38 cellular contexts compared by ENCODE assay signal in the genomic region with DNA sequence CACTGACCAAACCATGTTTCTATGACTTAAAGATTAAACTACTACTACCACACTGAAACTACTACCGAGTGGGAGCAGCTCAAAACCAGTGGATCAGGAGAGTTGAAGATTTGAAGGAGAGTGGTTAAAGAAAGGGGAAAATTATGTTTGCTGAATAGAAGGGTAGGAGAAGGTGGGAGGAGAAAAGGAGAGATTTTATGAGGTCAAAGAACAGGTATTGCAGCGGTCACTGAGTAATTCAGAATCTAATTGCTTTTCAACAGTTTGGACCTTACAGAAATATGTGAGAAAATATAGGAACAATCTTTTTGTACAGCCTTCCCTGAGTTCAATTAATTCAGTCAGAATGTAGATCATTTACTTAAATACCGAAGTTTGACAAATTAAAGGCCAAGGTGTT. TPM values are rescaled to one million over a fixed set of nuclear protein-coding genes. Genes with fewer than 3 reads are reported as not detected.
"Had no signal": no experiment of that assay in that cellular context is flagged by ENCODE, and none has a peak within 500 bp of the region (broad histone marks: within the 10 kb centered on the region; RNA-seq: fewer than 3 reads in every experiment).

No MANE protein-coding gene starts in this region.

- H3K27me3 Mint-ChIP-seq: activated naive CD4-positive, alpha-beta T cell treated with anti-CD3 and anti-CD28 coated beads, Interleukin-2, amount 10 ng/mL, durations not matched to agents 7 days and 5 days; activated naive CD4-positive, alpha-beta T cell treated with anti-CD3 and anti-CD28 coated beads, Interleukin-2, amount 50 U/mL, for 24 hours; activated naive CD8-positive, alpha-beta T cell; activated naive CD8-positive, alpha-beta T cell treated with anti-CD3 and anti-CD28 coated beads for 36 hours; activated naive CD8-positive, alpha-beta T cell treated with anti-CD3 and anti-CD28 coated beads, Interleukin-2, amount 10 ng/mL, durations not matched to agents 7 days and 5 days; activated naive CD8-positive, alpha-beta T cell treated with anti-CD3 and anti-CD28 coated beads, Interleukin-2, amount 50 U/mL, for 24 hours; activated T-cell treated with anti-CD3 and anti-CD28 coated beads, Interleukin-2, amount 50 U/mL, for 24 hours; activated T-helper 17 cell treated with anti-CD3 and anti-CD28 coated beads, Interleukin-2, amount 50 U/mL, for 72 hours; brain; central memory CD8-positive, alpha-beta T cell had no signal

- H3K27me3 ChIP-seq: adrenal gland, ascending aorta, body of pancreas, brain microvascular endothelial cell, breast epithelium, cardiac muscle cell had no signal

- H3K9me3 ChIP-seq: adrenal gland, ascending aorta, body of pancreas, breast epithelium had no signal

- H3K36me3 ChIP-seq: adrenal gland, ascending aorta, brain microvascular endothelial cell, breast epithelium, cardiac muscle cell had no signal

- H3K4me1 Mint-ChIP-seq: activated naive CD4-positive, alpha-beta T cell treated with anti-CD3 and anti-CD28 coated beads, Interleukin-2, amount 10 ng/mL, durations not matched to agents 7 days and 5 days; activated naive CD4-positive, alpha-beta T cell treated with anti-CD3 and anti-CD28 coated beads, Interleukin-2, amount 50 U/mL, for 24 hours; activated naive CD8-positive, alpha-beta T cell treated with anti-CD3 and anti-CD28 coated beads for 36 hours; activated naive CD8-positive, alpha-beta T cell treated with anti-CD3 and anti-CD28 coated beads, Interleukin-2, amount 10 ng/mL, durations not matched to agents 7 days and 5 days; activated naive CD8-positive, alpha-beta T cell treated with anti-CD3 and anti-CD28 coated beads, Interleukin-2, amount 50 U/mL, for 24 hours; activated T-helper 17 cell treated with anti-CD3 and anti-CD28 coated beads, Interleukin-2, amount 50 U/mL, for 72 hours; brain; central memory CD8-positive, alpha-beta T cell had no signal

- DNase-seq: activated effector memory CD4-positive, alpha-beta T cell treated with anti-CD3 and anti-CD28 coated beads, Interleukin-2, amount 50 U/mL, for 16 hours; activated effector memory CD4-positive, alpha-beta T cell treated with Interleukin-2 at 50 U/mL for 16 hours; activated gamma-delta T cell; activated gamma-delta T cell treated with Interleukin-2 at 50 U/mL for 16 hours; activated naive CD4-positive, alpha-beta T cell; activated naive CD4-positive, alpha-beta T cell treated with anti-CD3 and anti-CD28 coated beads for 36 hours; activated naive CD4-positive, alpha-beta T cell treated with anti-CD3 and anti-CD28 coated beads, Interleukin-2, amount 10 ng/mL, durations not matched to agents 7 days and 5 days; activated naive CD4-positive, alpha-beta T cell treated with anti-CD3 and anti-CD28 coated beads, Interleukin-2, amount 50 U/mL, for 16 hours; activated naive CD4-positive, alpha-beta T cell treated with Interleukin-2 at 50 U/mL for 16 hours; activated naive CD8-positive, alpha-beta T cell treated with anti-CD3 and anti-CD28 coated beads for 36 hours; activated naive CD8-positive, alpha-beta T cell treated with anti-CD3 and anti-CD28 coated beads, Interleukin-2, amount 10 ng/mL, durations not matched to agents 7 days and 5 days; activated naive CD8-positive, alpha-beta T cell treated with anti-CD3 and anti-CD28 coated beads, Interleukin-2, amount 50 U/mL, for 24 hours; activated T-cell treated with anti-CD3 and anti-CD28 coated beads, Interleukin-2, amount 50 U/mL, for 1 hour; activated T-cell treated with anti-CD3 and anti-CD28 coated beads, Interleukin-2, amount 50 U/mL, for 24 hours; activated T-cell treated with anti-CD3 and anti-CD28 coated beads, Interleukin-2, amount 50 U/mL, for 4 hours; activated T-cell treated with anti-CD3 and anti-CD28 coated beads, Interleukin-2, amount 50 U/mL, for 48 hours; activated T-cell treated with anti-CD3 and anti-CD28 coated beads, Interleukin-2, amount 50 U/mL, for 72 hours; adrenal gland; amniotic stem cell; amygdala; anterior cingulate cortex; aorta; body of pancreas; brain microvascular endothelial cell; caudate nucleus; central memory CD4-positive, alpha-beta T cell; cerebellar nuclear complex had no signal

- H3K4me1 ChIP-seq: adrenal gland, ascending aorta, body of pancreas, breast epithelium had no signal

- ATAC-seq: activated naive CD4-positive, alpha-beta T cell treated with anti-CD3 and anti-CD28 coated beads, Interleukin-2, amount 50 U/mL, for 72 hours; activated naive CD8-positive, alpha-beta T cell treated with anti-CD3 and anti-CD28 coated beads, Interleukin-2, amount 50 U/mL, for 24 hours; activated T-cell treated with anti-CD3 and anti-CD28 coated beads, Interleukin-2, amount 50 U/mL, for 4 hours; activated T-cell treated with anti-CD3 and anti-CD28 coated beads, Interleukin-2, amount 50 U/mL, for 72 hours; activated T-helper 17 cell treated with anti-CD3 and anti-CD28 coated beads, Interleukin-2, amount 50 U/mL, for 72 hours; body of pancreas had no signal

- H3K4me3 Mint-ChIP-seq: activated naive CD4-positive, alpha-beta T cell treated with anti-CD3 and anti-CD28 coated beads for 36 hours; activated naive CD4-positive, alpha-beta T cell treated with anti-CD3 and anti-CD28 coated beads, Interleukin-2, amount 10 ng/mL, durations not matched to agents 7 days and 5 days; activated naive CD4-positive, alpha-beta T cell treated with anti-CD3 and anti-CD28 coated beads, Interleukin-2, amount 50 U/mL, for 24 hours; activated naive CD8-positive, alpha-beta T cell; activated naive CD8-positive, alpha-beta T cell treated with anti-CD3 and anti-CD28 coated beads for 36 hours; activated naive CD8-positive, alpha-beta T cell treated with anti-CD3 and anti-CD28 coated beads, Interleukin-2, amount 10 ng/mL, durations not matched to agents 7 days and 5 days; activated naive CD8-positive, alpha-beta T cell treated with anti-CD3 and anti-CD28 coated beads, Interleukin-2, amount 50 U/mL, for 24 hours; activated T-cell treated with anti-CD3 and anti-CD28 coated beads, Interleukin-2, amount 50 U/mL, for 24 hours; activated T-cell treated with anti-CD3 and anti-CD28 coated beads, Interleukin-2, amount 50 U/mL, for 4 hours; activated T-cell treated with anti-CD3 and anti-CD28 coated beads, Interleukin-2, amount 50 U/mL, for 72 hours; activated T-helper 1 cell treated with anti-CD3 and anti-CD28 coated beads, Interleukin-12 subunit alpha, Interleukin-12 subunit beta, Interleukin-2, Interleukin-4 antibody, amounts not matched to agents 30 ng/mL and 10 ng/mL and 1 ng/mL, durations not matched to agents 14 hours and 24 hours and 36 hours; activated T-helper 17 cell treated with anti-CD3 and anti-CD28 coated beads, Interleukin-2, amount 50 U/mL, for 72 hours; brain; central memory CD8-positive, alpha-beta T cell had no signal

- H3K27ac ChIP-seq: adrenal gland, ascending aorta, body of pancreas, brain microvascular endothelial cell, breast epithelium, cardiac muscle cell had no signal

- H3K27ac Mint-ChIP-seq: activated naive CD4-positive, alpha-beta T cell treated with anti-CD3 and anti-CD28 coated beads for 36 hours; activated naive CD4-positive, alpha-beta T cell treated with anti-CD3 and anti-CD28 coated beads, Interleukin-2, amount 10 ng/mL, durations not matched to agents 7 days and 5 days; activated naive CD4-positive, alpha-beta T cell treated with anti-CD3 and anti-CD28 coated beads, Interleukin-2, amount 50 U/mL, for 24 hours; activated naive CD4-positive, alpha-beta T cell treated with anti-CD3 and anti-CD28 coated beads, Interleukin-2, amount 50 U/mL, for 72 hours; activated naive CD8-positive, alpha-beta T cell; activated naive CD8-positive, alpha-beta T cell treated with anti-CD3 and anti-CD28 coated beads for 36 hours; activated naive CD8-positive, alpha-beta T cell treated with anti-CD3 and anti-CD28 coated beads, Interleukin-2, amount 10 ng/mL, durations not matched to agents 7 days and 5 days; activated naive CD8-positive, alpha-beta T cell treated with anti-CD3 and anti-CD28 coated beads, Interleukin-2, amount 50 U/mL, for 24 hours; activated T-cell treated with anti-CD3 and anti-CD28 coated beads, Interleukin-2, amount 50 U/mL, for 24 hours; activated T-cell treated with anti-CD3 and anti-CD28 coated beads, Interleukin-2, amount 50 U/mL, for 72 hours; activated T-helper 1 cell treated with anti-CD3 and anti-CD28 coated beads, Interleukin-12 subunit alpha, Interleukin-12 subunit beta, Interleukin-2, Interleukin-4 antibody, amounts not matched to agents 30 ng/mL and 10 ng/mL and 1 ng/mL, durations not matched to agents 14 hours and 24 hours and 36 hours; activated T-helper 17 cell treated with anti-CD3 and anti-CD28 coated beads, Interleukin-2, amount 50 U/mL, for 72 hours; activated T-helper 2 cell treated with anti-CD3 and anti-CD28 coated beads, Interferon-gamma antibody, Interleukin-2, Interleukin-4, amounts not matched to agents 10 μg/mL and 5 μg/mL and 100 μg/mL, durations not matched to agents 14 hours and 24 hours and 36 hours; brain had no signal

- H3K36me3 Mint-ChIP-seq: activated naive CD4-positive, alpha-beta T cell treated with anti-CD3 and anti-CD28 coated beads, Interleukin-2, amount 10 ng/mL, durations not matched to agents 7 days and 5 days; activated naive CD4-positive, alpha-beta T cell treated with anti-CD3 and anti-CD28 coated beads, Interleukin-2, amount 50 U/mL, for 24 hours; activated naive CD4-positive, alpha-beta T cell treated with anti-CD3 and anti-CD28 coated beads, Interleukin-2, amount 50 U/mL, for 72 hours; activated naive CD8-positive, alpha-beta T cell; activated naive CD8-positive, alpha-beta T cell treated with anti-CD3 and anti-CD28 coated beads for 36 hours; activated naive CD8-positive, alpha-beta T cell treated with anti-CD3 and anti-CD28 coated beads, Interleukin-2, amount 10 ng/mL, durations not matched to agents 7 days and 5 days; brain had no signal

- H3K4me3 ChIP-seq: adrenal gland, ascending aorta, body of pancreas, breast epithelium, cardiac muscle cell had no signal

- H3K9me3 Mint-ChIP-seq: activated naive CD4-positive, alpha-beta T cell treated with anti-CD3 and anti-CD28 coated beads for 36 hours; activated naive CD4-positive, alpha-beta T cell treated with anti-CD3 and anti-CD28 coated beads, Interleukin-2, amount 10 ng/mL, durations not matched to agents 7 days and 5 days; activated naive CD8-positive, alpha-beta T cell treated with anti-CD3 and anti-CD28 coated beads for 36 hours; activated naive CD8-positive, alpha-beta T cell treated with anti-CD3 and anti-CD28 coated beads, Interleukin-2, amount 10 ng/mL, durations not matched to agents 7 days and 5 days; activated naive CD8-positive, alpha-beta T cell treated with anti-CD3 and anti-CD28 coated beads, Interleukin-2, amount 50 U/mL, for 24 hours; activated T-cell treated with anti-CD3 and anti-CD28 coated beads, Interleukin-2, amount 50 U/mL, for 24 hours; activated T-cell treated with anti-CD3 and anti-CD28 coated beads, Interleukin-2, amount 50 U/mL, for 4 hours; activated T-helper 1 cell treated with anti-CD3 and anti-CD28 coated beads, Interleukin-12 subunit alpha, Interleukin-12 subunit beta, Interleukin-2, Interleukin-4 antibody, amounts not matched to agents 30 ng/mL and 10 ng/mL and 1 ng/mL, durations not matched to agents 14 hours and 24 hours and 36 hours; activated T-helper 2 cell treated with anti-CD3 and anti-CD28 coated beads, Interferon-gamma antibody, Interleukin-2, Interleukin-4, amounts not matched to agents 10 μg/mL and 5 μg/mL and 100 μg/mL, durations not matched to agents 14 hours and 24 hours and 36 hours had no signal

RNA-seq across cellular contexts. Expression of a gene that starts 24.6 kb away (rescaled TPM):
- total RNA-seq: activated naive CD4-positive, alpha-beta T cell treated with anti-CD3 and anti-CD28 coated beads for 36 hours; activated naive CD4-positive, alpha-beta T cell treated with anti-CD3 and anti-CD28 coated beads, Interleukin-2, amount 50 U/mL, for 72 hours; activated naive CD8-positive, alpha-beta T cell treated with anti-CD3 and anti-CD28 coated beads for 36 hours; activated naive CD8-positive, alpha-beta T cell treated with anti-CD3 and anti-CD28 coated beads, Interleukin-2, amount 10 ng/mL, durations not matched to agents 7 days and 5 days; activated T-cell treated with anti-CD3 and anti-CD28 coated beads, Interleukin-2, amount 50 U/mL, for 72 hours; activated T-helper 1 cell treated with anti-CD3 and anti-CD28 coated beads, Interleukin-12 subunit alpha, Interleukin-12 subunit beta, Interleukin-2, Interleukin-4 antibody, amounts not matched to agents 30 ng/mL and 10 ng/mL and 1 ng/mL, durations not matched to agents 14 hours and 24 hours and 36 hours; activated T-helper 17 cell treated with anti-CD3 and anti-CD28 coated beads, Interleukin-2, amount 50 U/mL, for 72 hours; activated T-helper 2 cell treated with anti-CD3 and anti-CD28 coated beads, Interferon-gamma antibody, Interleukin-2, Interleukin-4, amounts not matched to agents 10 μg/mL and 5 μg/mL and 100 μg/mL, durations not matched to agents 14 hours and 24 hours and 36 hours had no signal
